14 cellular contexts compared by ENCODE assay signal in the genomic region with DNA sequence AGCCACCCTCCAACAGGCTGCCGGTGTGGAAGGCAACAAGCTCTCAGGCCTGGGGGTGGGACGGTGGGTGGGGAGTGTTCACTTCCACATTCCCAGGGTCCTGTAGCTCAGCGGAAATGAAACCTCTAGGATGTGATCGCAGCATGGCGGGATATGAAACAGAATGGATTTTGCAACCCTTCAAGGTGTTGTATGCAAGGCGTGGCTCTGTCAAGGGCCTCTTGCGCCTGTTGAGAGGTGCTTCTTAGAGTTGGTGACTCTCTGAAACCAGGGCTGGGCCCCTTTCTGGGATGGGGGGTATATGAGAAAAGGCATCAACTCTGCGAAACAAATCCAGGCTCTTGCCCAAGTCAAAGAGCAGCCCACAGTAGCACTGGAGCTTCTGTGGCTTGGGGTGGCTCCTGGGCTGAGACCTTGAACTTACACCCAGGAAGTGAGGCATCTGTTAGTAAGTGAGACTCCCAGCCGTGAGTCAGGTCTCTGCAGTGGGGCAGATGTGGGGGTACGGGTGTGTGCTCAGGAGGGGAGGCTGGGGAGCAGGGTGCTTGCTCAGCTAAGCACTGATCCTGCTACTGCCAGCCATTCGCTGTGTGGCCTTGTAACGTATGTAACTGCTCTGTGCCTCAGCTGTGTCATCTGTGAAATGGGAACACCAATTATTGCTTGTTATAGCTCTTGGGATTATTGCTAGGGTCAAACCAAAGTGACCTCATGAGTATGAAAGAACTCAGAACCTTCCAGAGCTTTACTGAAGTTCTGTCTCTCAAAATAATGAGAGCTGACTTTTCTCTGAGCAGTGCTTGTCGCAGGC. TPM values are rescaled to one million over a fixed set of nuclear protein-coding genes. Genes with fewer than 3 reads are reported as not detected.
A peak's percentile ranks its signal among the peaks of the same experiment; 100 is the strongest.
DNase-seq lines count a peak whose midpoint lies in the region; ATAC-seq and TF ChIP-seq lines count a peak whose summit lies in the region.
"Had no signal": no experiment of that assay in that cellular context is flagged by ENCODE, and none has a peak within 500 bp of the region (broad histone marks: within the 10 kb centered on the region; RNA-seq: fewer than 3 reads in every experiment).

No MANE protein-coding gene starts in this region.

- H3K36me3 Mint-ChIP-seq in natural killer cell treated with Interleukin-12 subunit alpha and Interleukin-12 subunit beta and Interleukin-15 and Interleukin-18, amount 100 ng/mL, for 72 hours = no peaks in the 10 kb centered on the region
- H3K36me3 Mint-ChIP-seq: CD4-positive, CD25-positive, alpha-beta regulatory T cell had no signal

- no peaks in the 10 kb centered on the region for H3K36me3 ChIP-seq in smooth muscle cell (ENCODE audit: low read depth)

- no peak overlapping the region for H3K4me3 Mint-ChIP-seq in natural killer cell treated with Interleukin-12 subunit alpha and Interleukin-12 subunit beta and Interleukin-15 and Interleukin-18, amount 100 ng/mL, for 72 hours
- H3K4me3 Mint-ChIP-seq: activated B cell treated with CpG ODN at 0.5 μM for 24 hours; CD4-positive, CD25-positive, alpha-beta regulatory T cell had no signal

- peaks cover 21% of the 10 kb centered on the region for H3K4me1 ChIP-seq in smooth muscle cell (ENCODE audit: low read depth)

- DNase-seq in EL (peak; percentile 33), M059J (ENCODE audit: low read depth) (peak; percentile 12), amniotic epithelial cell (ENCODE audit: low read depth) (peak; percentile 5), G401 (ENCODE audit: low spot score) (no peak), smooth muscle cell (lab: John Stamatoyannopoulos, UW; ENCODE audit: unreplicated experiment) (no peak)
- no peak for DNase-seq in natural killer cell treated with Interleukin-12 subunit alpha and Interleukin-12 subunit beta and Interleukin-15 and Interleukin-18, amount 100 ng/mL, for 72 hours (ENCODE audit: low spot score)
- DNase-seq: activated B cell treated with CpG ODN at 0.5 μM for 24 hours; CD4-positive, CD25-positive, alpha-beta regulatory T cell; effector CD4-positive, alpha-beta T cell; GF-D8; kidney glomerular epithelial cell; NCI-H1092; SW 1271 had no signal

- no peak for TF ChIP-seq CTCF in smooth muscle cell (IDR thresholded peaks at IDR 0.05; ENCODE audit: borderline replicate concordance, insufficient read depth, poor library complexity, severe bottlenecking)

- peaks cover 6% of the 10 kb centered on the region for H3F3A ChIP-seq in smooth muscle cell (ENCODE audit: low read depth)

- peaks cover 9 to 14% of the 10 kb centered on the region in 2 donors for H3K27me3 Mint-ChIP-seq in natural killer cell treated with Interleukin-12 subunit alpha and Interleukin-12 subunit beta and Interleukin-15 and Interleukin-18, amount 100 ng/mL, for 72 hours
- H3K27me3 Mint-ChIP-seq: activated B cell treated with CpG ODN at 0.5 μM for 24 hours; CD4-positive, CD25-positive, alpha-beta regulatory T cell had no signal

- in situ Hi-C loops in G401 (cut with HindIII; ENCODE audit: low sequenced_read_pairs) = no loop called here

- H2AFZ ChIP-seq in smooth muscle cell (ENCODE audit: low read depth) = no peak overlapping the region

- no peaks in the 10 kb centered on the region for H3K9me3 ChIP-seq in smooth muscle cell (replicated peaks; ENCODE audit: low read depth)

- H3K4me2 ChIP-seq in smooth muscle cell = no peak overlapping the region

- peaks cover 95% of the 10 kb centered on the region for H4K20me1 ChIP-seq in smooth muscle cell (ENCODE audit: low read depth)

- no peaks in the 10 kb centered on the region for H3K9me3 Mint-ChIP-seq in natural killer cell treated with Interleukin-12 subunit alpha and Interleukin-12 subunit beta and Interleukin-15 and Interleukin-18, amount 100 ng/mL, for 72 hours
- H3K9me3 Mint-ChIP-seq: activated B cell treated with CpG ODN at 0.5 μM for 24 hours; CD4-positive, CD25-positive, alpha-beta regulatory T cell had no signal

- no peaks in the 10 kb centered on the region for H3K79me2 ChIP-seq in smooth muscle cell (ENCODE audit: low read depth)

- ATAC-seq in natural killer cell treated with Interleukin-12 subunit alpha and Interleukin-12 subunit beta and Interleukin-15 and Interleukin-18, amount 100 ng/mL, for 72 hours = peak; percentile 65 to 83
- no peak for ATAC-seq in HG02798 (IDR thresholded peaks at IDR 0.05; ENCODE audit: poor library complexity, unreplicated experiment)

- no peak overlapping the region for H3K4me3 ChIP-seq in smooth muscle cell

- H3K9ac ChIP-seq in smooth muscle cell (ENCODE audit: low read depth) = no peak overlapping the region

- H3K4me1 Mint-ChIP-seq in natural killer cell treated with Interleukin-12 subunit alpha and Interleukin-12 subunit beta and Interleukin-15 and Interleukin-18, amount 100 ng/mL, for 72 hours (ENCODE audit: low read depth in 2 of 2) = peaks cover 9 to 13% of the 10 kb centered on the region in 2 donors
- H3K4me1 Mint-ChIP-seq: activated B cell treated with CpG ODN at 0.5 μM for 24 hours; CD4-positive, CD25-positive, alpha-beta regulatory T cell had no signal

- H3K27me3 ChIP-seq in smooth muscle cell (ENCODE audit: low read depth) = no peaks in the 10 kb centered on the region

- 96% methylated on average over 13 of the region's 13 CpGs for WGBS in smooth muscle cell (ENCODE audit: low lambda C conversion rate)

- H3K27ac ChIP-seq in smooth muscle cell (ENCODE audit: low read depth) = no peak overlapping the region

- H3K27ac Mint-ChIP-seq in natural killer cell treated with Interleukin-12 subunit alpha and Interleukin-12 subunit beta and Interleukin-15 and Interleukin-18, amount 100 ng/mL, for 72 hours = no peak overlapping the region
- H3K27ac Mint-ChIP-seq: activated B cell treated with CpG ODN at 0.5 μM for 24 hours; CD4-positive, CD25-positive, alpha-beta regulatory T cell had no signal

RNA-seq across cellular contexts. Expression of a gene that starts 28.3 kb away (rescaled TPM):
- total RNA-seq in M059J (2014; rRNA removed; shearing (Covaris generic)) = 1.7 and 2.3 TPM in 2 replicates
- 1 to 10 TPM; 2.3 to 2.6 TPM for total RNA-seq in natural killer cell treated with Interleukin-12 subunit alpha and Interleukin-12 subunit beta and Interleukin-15 and Interleukin-18, amount 100 ng/mL, for 72 hours
- 2.3 and 3.6 TPM in 2 replicates for total RNA-seq in G401 (2014; rRNA removed; shearing (Covaris generic))
- 9.1 and 10.1 TPM in 2 replicates for total RNA-seq in smooth muscle cell
- polyA plus RNA-seq in smooth muscle cell = 4.9 and 7.1 TPM in 2 replicates

Comparison
In these comparisons a context has a peak if more than half of its experiments do, and no peak if none do; other contexts are left out.
1. DNase-seq: peak in EL (single experiment), M059J (single experiment) and amniotic epithelial cell (single experiment); none in natural killer cell treated with Interleukin-12 subunit alpha and Interleukin-12 subunit beta and Interleukin-15 and Interleukin-18, amount 100 ng/mL, for 72 hours (single experiment), G401 (single experiment) and smooth muscle cell (single experiment).